ENCODE assay signal across 1 cellular context in the genomic region with DNA sequence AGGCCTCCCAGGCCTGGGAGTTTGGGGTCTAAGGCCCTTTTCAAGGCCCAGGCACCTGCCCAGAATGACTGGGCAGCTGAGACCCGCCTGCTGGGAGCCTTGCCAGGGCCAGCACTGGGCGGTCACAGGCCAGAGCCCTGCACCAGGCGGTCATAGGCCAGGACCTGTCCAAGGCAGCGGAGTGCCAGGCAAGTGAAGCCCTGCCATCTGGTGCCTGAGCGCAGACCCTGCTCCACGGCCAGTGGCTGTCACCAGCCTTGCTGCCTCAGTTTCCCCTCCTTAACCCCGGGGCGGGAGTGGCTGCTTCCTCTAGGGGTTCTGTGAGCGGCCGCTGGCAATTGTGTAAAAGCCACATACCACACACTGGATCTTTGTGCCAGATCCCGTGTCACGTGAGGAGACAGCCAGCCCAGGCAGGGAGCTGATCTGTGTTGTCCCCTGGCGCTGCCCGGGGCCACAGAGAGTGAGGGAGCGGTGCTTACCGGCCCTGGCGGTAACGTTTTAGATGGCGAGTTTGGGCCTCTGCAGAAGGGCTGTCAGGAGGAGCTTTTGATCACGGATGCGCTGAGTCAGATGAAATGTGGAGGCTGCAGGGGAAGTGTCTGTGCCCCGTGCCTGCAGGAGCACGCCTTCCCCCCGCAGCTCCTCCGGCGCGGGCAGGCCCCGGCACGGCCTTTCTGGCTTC.
TF ChIP-seq lines count a peak whose summit lies in the region.

No MANE protein-coding gene starts in this region.

TF ChIP-seq in HepG2, 621 proteins besides CTCF, POLR2A, EP300 and RAD21 (continued from another document and continues in another):
- TF ChIP-seq ZNF180 (CRISPR knock-in tag; IDR thresholded peaks at IDR 0.05; ENCODE audit: borderline replicate concordance, low read depth) (no peak), NAIF1 (CRISPR knock-in tag; IDR thresholded peaks at IDR 0.05; ENCODE audit: borderline replicate concordance) (no peak), ZNF691 (CRISPR knock-in tag; IDR thresholded peaks at IDR 0.05; ENCODE audit: borderline replicate concordance, low read depth) (peak; percentile 23; the same call in 1 of the 2 replicates), ZNF24 (IDR thresholded peaks at IDR 0.05) (no peak), HES4 (CRISPR knock-in tag; IDR thresholded peaks at IDR 0.05; ENCODE audit: borderline replicate concordance) (no peak), THYN1 (CRISPR knock-in tag; IDR thresholded peaks at IDR 0.05; ENCODE audit: borderline replicate concordance, low read depth) (no peak), JUN (CRISPR knock-in tag; IDR thresholded peaks at IDR 0.05) (no peak), ZNF431 (CRISPR knock-in tag; IDR thresholded peaks at IDR 0.05; ENCODE audit: borderline replicate concordance, low read depth) (no peak), AGO2 (optimal IDR thresholded peaks at IDR 0.05; ENCODE audit: low read depth, low read length) (peak; percentile 78), U2AF1 (optimal IDR thresholded peaks at IDR 0.05; ENCODE audit: low read depth, low read length) (peak; percentile 58), SP140L (CRISPR knock-in tag; IDR thresholded peaks at IDR 0.05; ENCODE audit: borderline replicate concordance) (no peak), PCBP1 (IDR thresholded peaks at IDR 0.05; ENCODE audit: borderline replicate concordance, low read depth, low read length) (no peak), ZNF761 (CRISPR knock-in tag; conservative IDR thresholded peaks at IDR 0.05) (no peak), ZNF121 (CRISPR knock-in tag; IDR thresholded peaks at IDR 0.05) (no peak), XRCC5 (optimal IDR thresholded peaks at IDR 0.05; ENCODE audit: low read length) (no peak), ZBTB7A (CRISPR knock-in tag; IDR thresholded peaks at IDR 0.05) (no peak), ASH2L (IDR thresholded peaks at IDR 0.05; ENCODE audit: insufficient read length, low read depth, low read length) (no peak), ZFP62 (CRISPR knock-in tag; IDR thresholded peaks at IDR 0.05) (no peak), ZNF580 (CRISPR knock-in tag; IDR thresholded peaks at IDR 0.05; ENCODE audit: borderline replicate concordance, low read depth) (no peak), ZNF101 (CRISPR knock-in tag; IDR thresholded peaks at IDR 0.05; ENCODE audit: borderline replicate concordance, low read depth) (no peak), ZNF207 (IDR thresholded peaks at IDR 0.05; ENCODE audit: borderline replicate concordance) (no peak), ZNF367 (CRISPR knock-in tag; IDR thresholded peaks at IDR 0.05; ENCODE audit: borderline replicate concordance) (no peak), ELF1 (CRISPR knock-in tag; IDR thresholded peaks at IDR 0.05) (0 out of 2 replicates have a peak, but pooled peaks have one; percentile 6), GABPB1 (CRISPR knock-in tag; IDR thresholded peaks at IDR 0.05) (no peak), ZNF234 (CRISPR knock-in tag; conservative IDR thresholded peaks at IDR 0.05) (no peak), EED (CRISPR knock-in tag; IDR thresholded peaks at IDR 0.05) (peak; percentile 88), ZNF660 (CRISPR knock-in tag; IDR thresholded peaks at IDR 0.05; ENCODE audit: borderline replicate concordance, low read depth) (no peak), ZNF510 (CRISPR knock-in tag; IDR thresholded peaks at IDR 0.05; ENCODE audit: low read depth) (no peak), NFE2 (CRISPR knock-in tag; IDR thresholded peaks at IDR 0.05) (no peak), BRCA1 (CRISPR knock-in tag; IDR thresholded peaks at IDR 0.05) (no peak), PPARG (CRISPR knock-in tag; conservative IDR thresholded peaks at IDR 0.05) (no peak), NFIB (CRISPR knock-in tag; IDR thresholded peaks at IDR 0.05; ENCODE audit: borderline replicate concordance) (no peak), SOX6 (IDR thresholded peaks at IDR 0.05) (no peak), SOX6 (CRISPR knock-in tag; IDR thresholded peaks at IDR 0.05) (peak; percentile 45), SIX1 (CRISPR knock-in tag; IDR thresholded peaks at IDR 0.05; ENCODE audit: borderline replicate concordance) (no peak), STAT6 (CRISPR knock-in tag; IDR thresholded peaks at IDR 0.05; ENCODE audit: borderline replicate concordance) (no peak), TBX2 (CRISPR knock-in tag; IDR thresholded peaks at IDR 0.05; ENCODE audit: borderline replicate concordance) (no peak), HOXA7 (CRISPR knock-in tag; IDR thresholded peaks at IDR 0.05) (no peak), CHD2 (IDR thresholded peaks at IDR 0.05; ENCODE audit: low read depth, low read length) (no peak), ZNF615 (CRISPR knock-in tag; IDR thresholded peaks at IDR 0.05; ENCODE audit: borderline replicate concordance) (no peak), ZBTB39 (CRISPR knock-in tag; IDR thresholded peaks at IDR 0.05) (no peak), ZNF841 (CRISPR knock-in tag; IDR thresholded peaks at IDR 0.05; ENCODE audit: borderline replicate concordance) (no peak), RFX3 (CRISPR knock-in tag; IDR thresholded peaks at IDR 0.05) (no peak), SMARCE1 (IDR thresholded peaks at IDR 0.05; ENCODE audit: borderline replicate concordance) (no peak)
- TF ChIP-seq, protein P1, sequence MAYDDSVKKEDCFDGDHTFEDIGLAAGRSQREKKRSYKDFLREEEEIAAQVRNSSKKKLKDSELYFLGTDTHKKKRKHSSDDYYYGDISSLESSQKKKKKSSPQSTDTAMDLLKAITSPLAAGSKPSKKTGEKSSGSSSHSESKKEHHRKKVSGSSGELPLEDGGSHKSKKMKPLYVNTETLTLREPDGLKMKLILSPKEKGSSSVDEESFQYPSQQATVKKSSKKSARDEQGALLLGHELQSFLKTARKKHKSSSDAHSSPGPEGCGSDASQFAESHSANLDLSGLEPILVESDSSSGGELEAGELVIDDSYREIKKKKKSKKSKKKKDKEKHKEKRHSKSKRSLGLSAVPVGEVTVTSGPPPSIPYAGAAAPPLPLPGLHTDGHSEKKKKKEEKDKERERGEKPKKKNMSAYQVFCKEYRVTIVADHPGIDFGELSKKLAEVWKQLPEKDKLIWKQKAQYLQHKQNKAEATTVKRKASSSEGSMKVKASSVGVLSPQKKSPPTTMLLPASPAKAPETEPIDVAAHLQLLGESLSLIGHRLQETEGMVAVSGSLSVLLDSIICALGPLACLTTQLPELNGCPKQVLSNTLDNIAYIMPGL (CRISPR knock-in tag; IDR thresholded peaks at IDR 0.05; ENCODE audit: borderline replicate concordance in 1 of 2, low read depth in 1 of 2) = no peak
- TF ChIP-seq, protein P2, sequence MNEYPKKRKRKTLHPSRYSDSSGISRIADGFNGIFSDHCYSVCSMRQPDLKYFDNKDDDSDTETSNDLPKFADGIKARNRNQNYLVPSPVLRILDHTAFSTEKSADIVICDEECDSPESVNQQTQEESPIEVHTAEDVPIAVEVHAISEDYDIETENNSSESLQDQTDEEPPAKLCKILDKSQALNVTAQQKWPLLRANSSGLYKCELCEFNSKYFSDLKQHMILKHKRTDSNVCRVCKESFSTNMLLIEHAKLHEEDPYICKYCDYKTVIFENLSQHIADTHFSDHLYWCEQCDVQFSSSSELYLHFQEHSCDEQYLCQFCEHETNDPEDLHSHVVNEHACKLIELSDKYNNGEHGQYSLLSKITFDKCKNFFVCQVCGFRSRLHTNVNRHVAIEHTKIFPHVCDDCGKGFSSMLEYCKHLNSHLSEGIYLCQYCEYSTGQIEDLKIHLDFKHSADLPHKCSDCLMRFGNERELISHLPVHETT (CRISPR knock-in tag; conservative IDR thresholded peaks at IDR 0.05) = no peak
- TF ChIP-seq, protein P3, sequence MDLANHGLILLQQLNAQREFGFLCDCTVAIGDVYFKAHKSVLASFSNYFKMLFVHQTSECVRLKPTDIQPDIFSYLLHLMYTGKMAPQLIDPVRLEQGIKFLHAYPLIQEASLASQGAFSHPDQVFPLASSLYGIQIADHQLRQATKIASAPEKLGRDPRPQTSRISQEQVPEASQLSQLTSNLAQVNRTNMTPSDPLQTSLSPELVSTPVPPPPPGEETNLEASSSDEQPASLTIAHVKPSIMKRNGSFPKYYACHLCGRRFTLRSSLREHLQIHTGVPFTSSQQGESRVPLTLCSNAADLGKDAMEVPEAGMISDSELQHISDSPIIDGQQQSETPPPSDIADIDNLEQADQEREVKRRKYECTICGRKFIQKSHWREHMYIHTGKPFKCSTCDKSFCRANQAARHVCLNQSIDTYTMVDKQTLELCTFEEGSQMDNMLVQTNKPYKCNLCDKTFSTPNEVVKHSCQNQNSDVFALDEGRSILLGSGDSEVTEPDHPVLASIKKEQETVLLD (CRISPR knock-in tag; IDR thresholded peaks at IDR 0.05; ENCODE audit: low read depth) = no peak
- TF ChIP-seq, protein P4, sequence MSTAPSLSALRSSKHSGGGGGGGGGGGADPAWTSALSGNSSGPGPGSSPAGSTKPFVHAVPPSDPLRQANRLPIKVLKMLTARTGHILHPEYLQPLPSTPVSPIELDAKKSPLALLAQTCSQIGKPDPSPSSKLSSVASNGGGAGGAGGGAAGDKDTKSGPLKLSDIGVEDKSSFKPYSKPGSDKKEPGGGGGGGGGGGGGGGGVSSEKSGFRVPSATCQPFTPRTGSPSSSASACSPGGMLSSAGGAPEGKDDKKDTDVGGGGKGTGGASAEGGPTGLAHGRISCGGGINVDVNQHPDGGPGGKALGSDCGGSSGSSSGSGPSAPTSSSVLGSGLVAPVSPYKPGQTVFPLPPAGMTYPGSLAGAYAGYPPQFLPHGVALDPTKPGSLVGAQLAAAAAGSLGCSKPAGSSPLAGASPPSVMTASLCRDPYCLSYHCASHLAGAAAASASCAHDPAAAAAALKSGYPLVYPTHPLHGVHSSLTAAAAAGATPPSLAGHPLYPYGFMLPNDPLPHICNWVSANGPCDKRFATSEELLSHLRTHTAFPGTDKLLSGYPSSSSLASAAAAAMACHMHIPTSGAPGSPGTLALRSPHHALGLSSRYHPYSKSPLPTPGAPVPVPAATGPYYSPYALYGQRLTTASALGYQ (CRISPR knock-in tag; IDR thresholded peaks at IDR 0.05) = 0 out of 2 replicates have a peak, but pooled peaks have one; percentile 41
- TF ChIP-seq, protein P5, sequence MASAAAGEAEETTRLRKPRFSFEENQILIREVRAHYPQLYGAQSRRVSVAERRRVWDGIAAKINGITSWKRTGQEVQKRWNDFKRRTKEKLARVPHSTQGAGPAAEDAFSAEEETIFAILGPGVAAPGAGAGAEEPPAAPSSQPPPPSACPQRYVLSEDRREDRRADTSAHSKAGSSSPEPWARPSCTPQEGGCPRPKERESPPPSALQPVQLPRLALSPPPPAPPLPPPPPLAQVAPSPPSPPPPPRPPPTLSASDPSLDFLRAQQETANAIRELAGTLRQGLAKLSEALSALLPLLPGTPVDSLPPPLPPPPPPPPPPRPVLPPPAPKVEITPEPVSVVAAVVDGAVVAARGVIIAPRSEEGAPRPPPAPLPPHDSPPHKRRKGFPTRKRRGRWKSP (CRISPR knock-in tag; IDR thresholded peaks at IDR 0.05) = no peak
- TF ChIP-seq, protein P6, sequence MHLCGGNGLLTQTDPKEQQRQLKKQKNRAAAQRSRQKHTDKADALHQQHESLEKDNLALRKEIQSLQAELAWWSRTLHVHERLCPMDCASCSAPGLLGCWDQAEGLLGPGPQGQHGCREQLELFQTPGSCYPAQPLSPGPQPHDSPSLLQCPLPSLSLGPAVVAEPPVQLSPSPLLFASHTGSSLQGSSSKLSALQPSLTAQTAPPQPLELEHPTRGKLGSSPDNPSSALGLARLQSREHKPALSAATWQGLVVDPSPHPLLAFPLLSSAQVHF (CRISPR knock-in tag; IDR thresholded peaks at IDR 0.05) = no peak
- TF ChIP-seq, protein P7, sequence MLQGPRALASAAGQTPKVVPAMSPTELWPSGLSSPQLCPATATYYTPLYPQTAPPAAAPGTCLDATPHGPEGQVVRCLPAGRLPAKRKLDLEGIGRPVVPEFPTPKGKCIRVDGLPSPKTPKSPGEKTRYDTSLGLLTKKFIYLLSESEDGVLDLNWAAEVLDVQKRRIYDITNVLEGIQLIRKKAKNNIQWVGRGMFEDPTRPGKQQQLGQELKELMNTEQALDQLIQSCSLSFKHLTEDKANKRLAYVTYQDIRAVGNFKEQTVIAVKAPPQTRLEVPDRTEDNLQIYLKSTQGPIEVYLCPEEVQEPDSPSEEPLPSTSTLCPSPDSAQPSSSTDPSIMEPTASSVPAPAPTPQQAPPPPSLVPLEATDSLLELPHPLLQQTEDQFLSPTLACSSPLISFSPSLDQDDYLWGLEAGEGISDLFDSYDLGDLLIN (CRISPR knock-in tag; IDR thresholded peaks at IDR 0.05; ENCODE audit: borderline replicate concordance) = no peak
